20 cellular contexts compared by ENCODE assay signal in the genomic region with DNA sequence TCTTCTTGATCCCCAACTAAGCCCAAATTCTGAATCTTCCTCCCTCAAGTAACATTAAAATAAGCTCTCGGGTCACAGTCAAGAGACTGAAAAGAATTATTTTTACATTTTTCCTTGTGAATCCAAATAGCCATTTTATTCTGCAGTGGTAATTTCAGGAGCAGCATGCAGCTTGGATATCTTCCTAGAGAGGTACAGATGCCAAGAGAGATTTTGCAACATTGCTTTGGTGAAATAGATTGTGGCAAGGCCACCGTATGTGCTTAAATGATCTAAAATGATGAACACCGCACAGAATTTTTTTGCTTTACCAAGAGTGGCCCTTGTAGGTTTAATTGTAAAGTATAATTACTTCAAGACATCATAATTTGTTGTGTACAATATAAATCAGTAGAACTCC.
DNase-seq lines count a peak whose midpoint lies in the region; ATAC-seq and TF ChIP-seq lines count a peak whose summit lies in the region.
"Had no signal": no experiment of that assay in that cellular context is flagged by ENCODE, and none has a peak within 500 bp of the region (broad histone marks: within the 10 kb centered on the region; RNA-seq: fewer than 3 reads in every experiment).

No MANE protein-coding gene starts in this region.

- H3K27me3 ChIP-seq in gastroesophageal sphincter: peaks cover 44% of the 10 kb centered on the region
- H3K27me3 ChIP-seq: upper lobe of left lung had no signal

- H3K9me3 ChIP-seq in gastroesophageal sphincter: peaks cover 0 to 2% (median 0%) of the 10 kb centered on the region in 3 donors
- H3K9me3 ChIP-seq: upper lobe of left lung had no signal

- in situ Hi-C loops in KBM-7 (cut with MboI; ENCODE audit: low pct_unique_long_range_greater_than_20kb, low sequenced_read_pairs): no loop called here

- 70 to 75% methylated on average over 2 to 3 of the region's 3 CpGs for WGBS in gastroesophageal sphincter (ENCODE audit: low coverage in 1 of 2), 2 donors

- TF ChIP-seq CTCF in gastroesophageal sphincter (IDR thresholded peaks at IDR 0.05): no peak

- TF ChIP-seq EP300 in gastroesophageal sphincter (IDR thresholded peaks at IDR 0.05): no peak

- no peak for TF ChIP-seq POLR2A in gastroesophageal sphincter (IDR thresholded peaks at IDR 0.05)

- H3K36me3 ChIP-seq in gastroesophageal sphincter: no peaks in the 10 kb centered on the region
- H3K36me3 ChIP-seq: upper lobe of left lung had no signal

- ATAC-seq in GM18870 (IDR thresholded peaks at IDR 0.05; ENCODE audit: unreplicated experiment) (no peak), gastroesophageal sphincter (no peak), HG03521 (IDR thresholded peaks at IDR 0.05; ENCODE audit: unreplicated experiment) (no peak)
- ATAC-seq: PC-3 had no signal

- no peak overlapping the region for H3K27ac ChIP-seq in gastroesophageal sphincter

- peaks cover 0 to 7% (median 0%) of the 10 kb centered on the region in 3 donors for H3K4me1 ChIP-seq in gastroesophageal sphincter

- DNase-seq in Ammon's horn (ENCODE audit: low spot score) (peak; percentile 51), GM04504 (ENCODE audit: low read depth) (peak; percentile 16), cerebellum (ENCODE audit: low spot score) (peak; percentile 33), middle frontal gyrus (ENCODE audit: extremely low spot score, low spot score) (peak; percentile 47), KBM-7 (no peak)
- DNase-seq: activated CD4-positive, alpha-beta T cell treated with anti-CD3 and anti-CD28 coated beads for 4 hours; activated naive CD8-positive, alpha-beta T cell treated with anti-CD3 and anti-CD28 coated beads for 36 hours; CD8-positive, alpha-beta memory T cell; cortex of kidney; foreskin melanocyte; PC-3; posterior cingulate gyrus; SIG-M5; stimulated activated CD4-positive, alpha-beta T cell treated with anti-CD3 and anti-CD28 coated beads, Interleukin-2, amount 100 ng/mL, for 24 hours; stimulated activated naive CD4-positive, alpha-beta T cell had no signal

- H3K4me3 ChIP-seq in gastroesophageal sphincter: no peak overlapping the region
- H3K4me3 ChIP-seq: skin epidermis, upper lobe of left lung had no signal
